In genomic region chr2:129431881-129432280, GRCh38 we compare ENCODE assay signal across 35 cellular contexts.
"Had no signal": no experiment of that assay in that cellular context is flagged by ENCODE, and none has a peak within 500 bp of the region (broad histone marks: within the 10 kb centered on the region; RNA-seq: fewer than 3 reads in every experiment).

No MANE protein-coding gene starts in this region.

- H3K27me3 ChIP-seq: adrenal gland, body of pancreas, brain microvascular endothelial cell, breast epithelium had no signal

- H3K27me3 Mint-ChIP-seq: activated CD4-positive, alpha-beta memory T cell treated with anti-CD3 and anti-CD28 coated beads for 36 hours; activated CD4-positive, alpha-beta T cell treated with anti-CD3 and anti-CD28 coated beads, Interleukin-2, amount 10 ng/mL, durations not matched to agents 7 days and 5 days had no signal

- H3K27ac Mint-ChIP-seq: activated B cell treated with CpG ODN at 0.5 μM for 24 hours; activated CD4-positive, alpha-beta memory T cell treated with anti-CD3 and anti-CD28 coated beads for 36 hours; activated CD4-positive, alpha-beta T cell treated with anti-CD3 and anti-CD28 coated beads, Interleukin-2, amount 10 ng/mL, durations not matched to agents 7 days and 5 days; activated CD8-positive, alpha-beta T cell treated with anti-CD3 and anti-CD28 coated beads for 36 hours; activated naive CD4-positive, alpha-beta T cell treated with anti-CD3 and anti-CD28 coated beads for 36 hours; activated naive CD4-positive, alpha-beta T cell treated with anti-CD3 and anti-CD28 coated beads, Interleukin-2, amount 50 U/mL, for 72 hours; activated naive CD8-positive, alpha-beta T cell treated with anti-CD3 and anti-CD28 coated beads for 36 hours; activated T-cell treated with anti-CD3 and anti-CD28 coated beads, Interleukin-2, amount 50 U/mL, for 72 hours; activated T-helper 1 cell treated with anti-CD3 and anti-CD28 coated beads, Interleukin-12 subunit alpha, Interleukin-12 subunit beta, Interleukin-2, Interleukin-4 antibody, amounts not matched to agents 30 ng/mL and 10 ng/mL and 1 ng/mL, durations not matched to agents 14 hours and 24 hours and 36 hours; activated T-helper 17 cell treated with anti-CD3 and anti-CD28 coated beads, Interleukin-2, amount 50 U/mL, for 72 hours; T-helper 1 cell treated with Interleukin-12 subunit alpha and Interleukin-12 subunit beta and Interleukin-4 antibody, amounts not matched to agents 30 μg/mL and 1 μg/mL, for 36 hours; T-helper 2 cell treated with Interferon-gamma antibody and Interleukin-4, amounts not matched to agents 5 μg/mL and 100 μg/mL, for 36 hours had no signal

- H3K4me3 ChIP-seq: adrenal gland, body of pancreas, breast epithelium had no signal

- FAIRE-seq: astrocyte, TTC549 had no signal

- DNase-seq: activated B cell treated with CpG ODN at 0.5 μM for 24 hours; activated CD4-positive, alpha-beta memory T cell treated with anti-CD3 and anti-CD28 coated beads for 36 hours; activated CD4-positive, alpha-beta T cell treated with anti-CD3 and anti-CD28 coated beads for 4 hours; activated CD4-positive, alpha-beta T cell treated with anti-CD3 and anti-CD28 coated beads, Interleukin-2, amount 10 ng/mL, durations not matched to agents 7 days and 5 days; activated CD4-positive, CD25-positive, alpha-beta regulatory T cell treated with anti-CD3 and anti-CD28 coated beads, Interleukin-2, amount 50 U/mL, for 72 hours; activated CD8-positive, alpha-beta memory T cell treated with anti-CD3 and anti-CD28 coated beads, Interleukin-2, amount 50 U/mL, for 4 hours; activated CD8-positive, alpha-beta T cell treated with anti-CD3 and anti-CD28 coated beads for 36 hours; activated effector memory CD4-positive, alpha-beta T cell treated with anti-CD3 and anti-CD28 coated beads, Interleukin-2, amount 50 U/mL, for 16 hours; activated gamma-delta T cell treated with Interleukin-2 at 50 U/mL for 16 hours; activated naive CD4-positive, alpha-beta T cell; activated naive CD4-positive, alpha-beta T cell treated with anti-CD3 and anti-CD28 coated beads for 36 hours; activated naive CD4-positive, alpha-beta T cell treated with anti-CD3 and anti-CD28 coated beads, Interleukin-2, amount 50 U/mL, for 16 hours; activated naive CD8-positive, alpha-beta T cell treated with anti-CD3 and anti-CD28 coated beads for 36 hours; activated T-cell treated with anti-CD3 and anti-CD28 coated beads for 4 hours; activated T-cell treated with anti-CD3 and anti-CD28 coated beads, Interleukin-2, amount 50 U/mL, for 1 hour; activated T-cell treated with anti-CD3 and anti-CD28 coated beads, Interleukin-2, amount 50 U/mL, for 4 hours; activated T-cell treated with anti-CD3 and anti-CD28 coated beads, Interleukin-2, amount 50 U/mL, for 72 hours; adrenal gland; amniotic stem cell; aorta; body of pancreas; brain microvascular endothelial cell; central memory CD4-positive, alpha-beta T cell; T-helper 1 cell; T-helper 2 cell; T-helper 9 cell had no signal

- H3K27ac ChIP-seq: adrenal gland, body of pancreas, brain microvascular endothelial cell, breast epithelium, VCaP had no signal

- ATAC-seq: activated CD8-positive, alpha-beta T cell treated with anti-CD3 and anti-CD28 coated beads for 36 hours; activated naive CD4-positive, alpha-beta T cell treated with anti-CD3 and anti-CD28 coated beads, Interleukin-2, amount 50 U/mL, for 72 hours; activated T-cell treated with anti-CD3 and anti-CD28 coated beads, Interleukin-2, amount 50 U/mL, for 4 hours; activated T-cell treated with anti-CD3 and anti-CD28 coated beads, Interleukin-2, amount 50 U/mL, for 72 hours; activated T-helper 17 cell treated with anti-CD3 and anti-CD28 coated beads, Interleukin-2, amount 50 U/mL, for 72 hours; body of pancreas had no signal

- H3K9me3 ChIP-seq: adrenal gland, body of pancreas, breast epithelium had no signal

- H3K4me1 ChIP-seq: adrenal gland, body of pancreas, breast epithelium had no signal

- H3K4me3 Mint-ChIP-seq: activated B cell treated with CpG ODN at 0.5 μM for 24 hours; activated CD4-positive, alpha-beta memory T cell treated with anti-CD3 and anti-CD28 coated beads for 36 hours; activated CD4-positive, alpha-beta T cell treated with anti-CD3 and anti-CD28 coated beads, Interleukin-2, amount 10 ng/mL, durations not matched to agents 7 days and 5 days; activated CD8-positive, alpha-beta T cell treated with anti-CD3 and anti-CD28 coated beads for 36 hours; activated naive CD4-positive, alpha-beta T cell treated with anti-CD3 and anti-CD28 coated beads for 36 hours; activated naive CD8-positive, alpha-beta T cell treated with anti-CD3 and anti-CD28 coated beads for 36 hours; activated T-cell treated with anti-CD3 and anti-CD28 coated beads, Interleukin-2, amount 50 U/mL, for 4 hours; activated T-cell treated with anti-CD3 and anti-CD28 coated beads, Interleukin-2, amount 50 U/mL, for 72 hours; activated T-helper 1 cell treated with anti-CD3 and anti-CD28 coated beads, Interleukin-12 subunit alpha, Interleukin-12 subunit beta, Interleukin-2, Interleukin-4 antibody, amounts not matched to agents 30 ng/mL and 10 ng/mL and 1 ng/mL, durations not matched to agents 14 hours and 24 hours and 36 hours; activated T-helper 17 cell treated with anti-CD3 and anti-CD28 coated beads, Interleukin-2, amount 50 U/mL, for 72 hours; T-helper 1 cell treated with Interleukin-12 subunit alpha and Interleukin-12 subunit beta and Interleukin-4 antibody, amounts not matched to agents 30 μg/mL and 1 μg/mL, for 36 hours; T-helper 2 cell treated with Interferon-gamma antibody and Interleukin-4, amounts not matched to agents 5 μg/mL and 100 μg/mL, for 36 hours had no signal

- H3K9me3 Mint-ChIP-seq: activated B cell treated with CpG ODN at 0.5 μM for 24 hours; activated CD4-positive, alpha-beta memory T cell treated with anti-CD3 and anti-CD28 coated beads for 36 hours; activated CD4-positive, alpha-beta T cell treated with anti-CD3 and anti-CD28 coated beads, Interleukin-2, amount 10 ng/mL, durations not matched to agents 7 days and 5 days; activated CD8-positive, alpha-beta T cell treated with anti-CD3 and anti-CD28 coated beads for 36 hours; activated naive CD4-positive, alpha-beta T cell treated with anti-CD3 and anti-CD28 coated beads for 36 hours; activated naive CD8-positive, alpha-beta T cell treated with anti-CD3 and anti-CD28 coated beads for 36 hours; activated T-helper 1 cell treated with anti-CD3 and anti-CD28 coated beads, Interleukin-12 subunit alpha, Interleukin-12 subunit beta, Interleukin-2, Interleukin-4 antibody, amounts not matched to agents 30 ng/mL and 10 ng/mL and 1 ng/mL, durations not matched to agents 14 hours and 24 hours and 36 hours; T-helper 1 cell treated with Interleukin-12 subunit alpha and Interleukin-12 subunit beta and Interleukin-4 antibody, amounts not matched to agents 30 μg/mL and 1 μg/mL, for 36 hours; T-helper 2 cell treated with Interferon-gamma antibody and Interleukin-4, amounts not matched to agents 5 μg/mL and 100 μg/mL, for 36 hours had no signal

- H3K36me3 ChIP-seq: adrenal gland, brain microvascular endothelial cell, breast epithelium had no signal

- H3K36me3 Mint-ChIP-seq: activated CD4-positive, alpha-beta memory T cell treated with anti-CD3 and anti-CD28 coated beads for 36 hours; activated naive CD4-positive, alpha-beta T cell treated with anti-CD3 and anti-CD28 coated beads, Interleukin-2, amount 50 U/mL, for 72 hours; activated naive CD8-positive, alpha-beta T cell treated with anti-CD3 and anti-CD28 coated beads for 36 hours had no signal

- H3K4me1 Mint-ChIP-seq: activated B cell treated with CpG ODN at 0.5 μM for 24 hours; activated CD4-positive, alpha-beta T cell treated with anti-CD3 and anti-CD28 coated beads, Interleukin-2, amount 10 ng/mL, durations not matched to agents 7 days and 5 days; activated naive CD8-positive, alpha-beta T cell treated with anti-CD3 and anti-CD28 coated beads for 36 hours; activated T-helper 17 cell treated with anti-CD3 and anti-CD28 coated beads, Interleukin-2, amount 50 U/mL, for 72 hours had no signal
